Comparison of ENCODE assay signal across 17 cellular contexts in genomic region chr17:76834889-76835288, GRCh38. TPM values are rescaled to one million over a fixed set of nuclear protein-coding genes. Genes with fewer than 3 reads are reported as not detected.
DNase-seq lines count a peak whose midpoint lies in the region; ATAC-seq and TF ChIP-seq lines count a peak whose summit lies in the region.
"Had no signal": no experiment of that assay in that cellular context is flagged by ENCODE, and none has a peak within 500 bp of the region (broad histone marks: within the 10 kb centered on the region; RNA-seq: fewer than 3 reads in every experiment).

No MANE protein-coding gene starts in this region.

- H3K4me1 Mint-ChIP-seq in activated naive CD8-positive, alpha-beta T cell treated with anti-CD3 and anti-CD28 coated beads, Interleukin-2, amount 50 U/mL, for 24 hours, result peaks cover 5% of the 10 kb centered on the region

- H3K4me3 ChIP-seq in BE2C (ENCODE audit: low read depth, low read length) (peak overlapping the region; percentile 11; the same call in 1 of the 2 replicates), SJCRH30 (no peak overlapping the region)

- no peak overlapping the region for H3K4me3 Mint-ChIP-seq in activated naive CD8-positive, alpha-beta T cell treated with anti-CD3 and anti-CD28 coated beads, Interleukin-2, amount 50 U/mL, for 24 hours

- H3K27me3 Mint-ChIP-seq in activated naive CD8-positive, alpha-beta T cell treated with anti-CD3 and anti-CD28 coated beads, Interleukin-2, amount 50 U/mL, for 24 hours, result peaks cover 2% of the 10 kb centered on the region

- H3K9me3 Mint-ChIP-seq in activated naive CD8-positive, alpha-beta T cell treated with anti-CD3 and anti-CD28 coated beads, Interleukin-2, amount 50 U/mL, for 24 hours, result no peaks in the 10 kb centered on the region

- no peak for TF ChIP-seq CTCF in BE2C (IDR thresholded peaks at IDR 0.05; ENCODE audit: low read depth, low read length)

- peaks cover 11% of the 10 kb centered on the region for H3K4me1 ChIP-seq in BE2C
- no peaks in the 10 kb centered on the region for H3K4me1 ChIP-seq in SJCRH30

- H3K27ac ChIP-seq in SJCRH30, result no peak overlapping the region
- H3K27ac ChIP-seq: RWPE1 had no signal

- no peak overlapping the region for H3K27ac Mint-ChIP-seq in activated naive CD8-positive, alpha-beta T cell treated with anti-CD3 and anti-CD28 coated beads, Interleukin-2, amount 50 U/mL, for 24 hours

- no peak for ATAC-seq in activated naive CD8-positive, alpha-beta T cell treated with anti-CD3 and anti-CD28 coated beads, Interleukin-2, amount 50 U/mL, for 24 hours
- ATAC-seq: HCT116 had no signal

- H3K9me3 ChIP-seq in BE2C (no peaks in the 10 kb centered on the region), SJCRH30 (replicated peaks) (no peaks in the 10 kb centered on the region)

- H3K36me3 Mint-ChIP-seq in activated naive CD8-positive, alpha-beta T cell treated with anti-CD3 and anti-CD28 coated beads, Interleukin-2, amount 50 U/mL, for 24 hours (ENCODE audit: low read depth), result no peaks in the 10 kb centered on the region

- H3K27me3 ChIP-seq in BE2C, result no peaks in the 10 kb centered on the region
- H3K27me3 ChIP-seq in SJCRH30, result peaks cover 33% of the 10 kb centered on the region

- peak in 2 of 3 experiments; percentile 35 to 66 for DNase-seq in NCI-H1417 (lab: John Stamatoyannopoulos, UW)
- DNase-seq in NCI-H1417 treated with DMSO at 0.1 percent for 48 hours (lab: John Stamatoyannopoulos, UW), result no peak
- no peak for DNase-seq in BE2C
- peak; percentile 25 for DNase-seq in NCI-H69 (lab: John Stamatoyannopoulos, UW)
- DNase-seq in middle frontal gyrus (ENCODE audit: extremely low spot score, low spot score), result peak; percentile 24
- DNase-seq in midbrain (lab: John Stamatoyannopoulos, UW), result no peak
- no peak for DNase-seq in activated naive CD8-positive, alpha-beta T cell treated with anti-CD3 and anti-CD28 coated beads, Interleukin-2, amount 50 U/mL, for 24 hours
- no peak for DNase-seq in SJCRH30
- DNase-seq: DMS79, IMR-90, NCI-H1436 treated with DMSO at 0.1 percent for 48 hours, NCI-H446, NCI-H526, SIG-M5, T-helper 1 cell had no signal

- H3K36me3 ChIP-seq in BE2C, result no peaks in the 10 kb centered on the region
- H3K36me3 ChIP-seq in SJCRH30, result no peaks in the 10 kb centered on the region

RNA-seq across cellular contexts. Expression of gene MGAT5B, which starts 33.3 kb away (rescaled TPM):
- 26.1 TPM for polyA plus RNA-seq in BE2C (2012; ENCODE audit: insufficient read depth, insufficient read length, low read depth)
- total RNA-seq in SJCRH30 (2014; rRNA removed; shearing (Covaris generic)), result 0.35 and 1.2 TPM in 2 replicates

Comparison
In these comparisons a context has a peak if more than half of its experiments do, and no peak if none do; other contexts are left out.
1. DNase-seq: peak in NCI-H1417 (2 of 3), NCI-H69 (single experiment) and middle frontal gyrus (single experiment); none in NCI-H1417 treated with DMSO at 0.1 percent for 48 hours (single experiment), BE2C (single experiment), midbrain (single experiment), activated naive CD8-positive, alpha-beta T cell treated with anti-CD3 and anti-CD28 coated beads, Interleukin-2, amount 50 U/mL, for 24 hours (single experiment) and SJCRH30 (0 of 2).